8 cellular contexts compared by ENCODE assay signal in the genomic region with DNA sequence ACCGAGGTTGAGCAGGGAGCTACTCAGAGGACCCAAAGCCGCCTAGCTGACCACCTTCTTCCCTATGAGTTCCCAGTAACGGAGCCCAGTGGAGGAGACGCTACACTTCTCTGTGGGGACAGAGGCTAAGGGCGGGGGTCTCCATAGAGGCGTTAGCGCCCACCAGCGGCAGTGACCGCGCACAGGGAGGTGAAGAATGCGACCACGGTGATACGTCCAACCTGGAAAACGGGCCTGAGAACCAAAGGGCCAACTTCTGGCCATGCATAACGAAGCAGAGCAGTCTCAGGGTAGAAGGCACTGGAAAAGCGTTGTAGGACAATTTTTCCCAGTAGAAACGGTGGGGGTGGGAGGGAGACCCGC. TPM values are rescaled to one million over a fixed set of nuclear protein-coding genes. Genes with fewer than 3 reads are reported as not detected.
DNase-seq lines count a peak whose midpoint lies in the region; ATAC-seq and TF ChIP-seq lines count a peak whose summit lies in the region.

No MANE protein-coding gene starts in this region.

- peaks cover 45% of the 10 kb centered on the region for H3K4me1 Mint-ChIP-seq in activated T-cell treated with anti-CD3 and anti-CD28 coated beads, Interleukin-2, amount 50 U/mL, for 72 hours (ENCODE audit: low read depth)
- H3K4me1 Mint-ChIP-seq in immature natural killer cell = peaks cover 41 to 53% of the 10 kb centered on the region in 2 donors

- intact Hi-C loops in thyroid gland (cut with DNase I) = loop anchor here (5.0 kb wide), 1 partner anchor 130 kb away; no protein-coding TSS in a partner anchor

- H3K9me3 ChIP-seq in BE2C (no peaks in the 10 kb centered on the region), GM23248 (ENCODE audit: low read depth) (no peaks in the 10 kb centered on the region), thyroid gland (no peaks in the 10 kb centered on the region)

- peaks cover 2 to 5% of the 10 kb centered on the region in 2 donors for H3K36me3 Mint-ChIP-seq in activated T-cell treated with anti-CD3 and anti-CD28 coated beads, Interleukin-2, amount 50 U/mL, for 72 hours (ENCODE audit: insufficient read depth in 2 of 2)
- H3K36me3 Mint-ChIP-seq in immature natural killer cell = peaks cover 0 to 4% (median 0%) of the 10 kb centered on the region in 3 donors

- H4K20me1 ChIP-seq in GM23248 (ENCODE audit: insufficient read depth) = no peaks in the 10 kb centered on the region

- no peaks in the 10 kb centered on the region for H3K9me2 ChIP-seq in GM23248 (ENCODE audit: insufficient read depth)

- H3K36me3 ChIP-seq in BE2C (no peaks in the 10 kb centered on the region), GM23248 (ENCODE audit: low read depth) (no peaks in the 10 kb centered on the region), thyroid gland (no peaks in the 10 kb centered on the region)

- DNase-seq in BE2C = no peak
- no peak for DNase-seq in GM23248
- DNase-seq in activated T-cell treated with anti-CD3 and anti-CD28 coated beads, Interleukin-2, amount 50 U/mL, for 72 hours = no peak
- no peak for DNase-seq in immature natural killer cell
- no peak for DNase-seq in thyroid gland
- DNase-seq in cerebellar cortex (ENCODE audit: low spot score) = no peak
- DNase-seq in NCI-H1694 treated with DMSO at 0.1 percent for 48 hours (lab: John Stamatoyannopoulos, UW) = no peak

- peak overlapping the region; percentile 66 for H3K4me2 ChIP-seq in GM23248 (ENCODE audit: unreplicated experiment)

- H3K4me1 ChIP-seq in BE2C (0 out of 2 replicates have a peak, but pooled peaks cover 4% of the 10 kb centered on the region), GM23248 (ENCODE audit: insufficient read depth) (peaks cover 10% of the 10 kb centered on the region), thyroid gland (peaks cover 19 to 23% of the 10 kb centered on the region in 2 donors)

- H3K79me2 ChIP-seq in GM23248 (ENCODE audit: insufficient read depth) = peaks cover 39% of the 10 kb centered on the region

- peak overlapping the region; percentile 82 for H2AFZ ChIP-seq in GM23248

- no peak overlapping the region for H3K27ac ChIP-seq in GM23248
- no peak overlapping the region for H3K27ac ChIP-seq in thyroid gland

- TF ChIP-seq CTCF in BE2C (IDR thresholded peaks at IDR 0.05; ENCODE audit: low read depth, low read length) = no peak
- TF ChIP-seq CTCF in thyroid gland (IDR thresholded peaks at IDR 0.05) = no peak

- H3K27me3 ChIP-seq in BE2C = peaks cover 20% of the 10 kb centered on the region
- H3K27me3 ChIP-seq in GM23248 (replicated peaks; ENCODE audit: insufficient read depth) = peaks cover 10% of the 10 kb centered on the region
- no peaks in the 10 kb centered on the region for H3K27me3 ChIP-seq in thyroid gland

- H3K4me3 ChIP-seq in BE2C (ENCODE audit: low read depth, low read length) (peak overlapping the region; percentile 98), GM23248 (peak overlapping the region; percentile 83), thyroid gland (replicated peaks in 1 of 3) (peak overlapping the region; percentile 3 to 93 (median 65))

- no peaks in the 10 kb centered on the region for H3K9me3 Mint-ChIP-seq in activated T-cell treated with anti-CD3 and anti-CD28 coated beads, Interleukin-2, amount 50 U/mL, for 72 hours
- no peaks in the 10 kb centered on the region for H3K9me3 Mint-ChIP-seq in immature natural killer cell

- H3K4me3 Mint-ChIP-seq in activated T-cell treated with anti-CD3 and anti-CD28 coated beads, Interleukin-2, amount 50 U/mL, for 72 hours = peak overlapping the region; percentile 95
- peak overlapping the region; percentile 79 to 97 (median 96) for H3K4me3 Mint-ChIP-seq in immature natural killer cell

- peaks cover 20% of the 10 kb centered on the region for H3K27me3 Mint-ChIP-seq in activated T-cell treated with anti-CD3 and anti-CD28 coated beads, Interleukin-2, amount 50 U/mL, for 72 hours (ENCODE audit: low read depth)
- peaks cover 2 to 21% (median 12%) of the 10 kb centered on the region in 3 donors for H3K27me3 Mint-ChIP-seq in immature natural killer cell (ENCODE audit: low read depth in 3 of 3)

- TF ChIP-seq POLR2A in thyroid gland (IDR thresholded peaks at IDR 0.05) = no peak

- H3K27ac Mint-ChIP-seq in activated T-cell treated with anti-CD3 and anti-CD28 coated beads, Interleukin-2, amount 50 U/mL, for 72 hours = no peak overlapping the region
- H3K27ac Mint-ChIP-seq in immature natural killer cell = peak overlapping the region in 3 of 6 donors; percentile 9 to 93 (median 33)

- WGBS in GM23248 (ENCODE audit: low coverage in 1 of 2, low lambda C conversion rate in 2 of 2, missing lambda C conversion rate in 2 of 2), 2 experiments = 14 to 15% methylated on average over 18 of the region's 18 CpGs
- WGBS in thyroid gland, 2 donors = 4 to 8% methylated on average over 13 to 18 of the region's 18 CpGs

- in situ Hi-C loops in GM23248 (cut with MboI) = no loop called here

- H3K9ac ChIP-seq in GM23248 = no peak overlapping the region

- no peak for ATAC-seq in activated T-cell treated with anti-CD3 and anti-CD28 coated beads, Interleukin-2, amount 50 U/mL, for 72 hours (replicated peaks in 1 of 2)
- no peak for ATAC-seq in GM18861 (IDR thresholded peaks at IDR 0.05; ENCODE audit: unreplicated experiment)

- peaks cover 7% of the 10 kb centered on the region for H3F3A ChIP-seq in GM23248 (ENCODE audit: insufficient read depth)

RNA-seq across cellular contexts. Expression of a gene that starts 0.4 kb away (rescaled TPM):
- polyA plus RNA-seq in BE2C (2012; ENCODE audit: insufficient read depth, insufficient read length, low read depth) = 27.8 TPM
- total RNA-seq in GM23248 (2014; rRNA removed; shearing (Covaris generic)) = 16.4 and 22.6 TPM in 2 replicates
- polyA plus RNA-seq in GM23248 (2016; fragmentation: Nextera tagmentation; extraction: Ambion mirVana) (12.2 and 14.6 TPM in 2 replicates), immature natural killer cell (10 to 100 TPM; 22.4 to 32.8 (median 28.1) TPM)
- total RNA-seq in activated T-cell treated with anti-CD3 and anti-CD28 coated beads, Interleukin-2, amount 50 U/mL, for 72 hours = 10 to 100 TPM; 32.6 to 34.0 TPM
- 10 to 100 TPM; 36.3 to 48.1 (median 37.5) TPM for total RNA-seq in thyroid gland
